In the genomic region with DNA sequence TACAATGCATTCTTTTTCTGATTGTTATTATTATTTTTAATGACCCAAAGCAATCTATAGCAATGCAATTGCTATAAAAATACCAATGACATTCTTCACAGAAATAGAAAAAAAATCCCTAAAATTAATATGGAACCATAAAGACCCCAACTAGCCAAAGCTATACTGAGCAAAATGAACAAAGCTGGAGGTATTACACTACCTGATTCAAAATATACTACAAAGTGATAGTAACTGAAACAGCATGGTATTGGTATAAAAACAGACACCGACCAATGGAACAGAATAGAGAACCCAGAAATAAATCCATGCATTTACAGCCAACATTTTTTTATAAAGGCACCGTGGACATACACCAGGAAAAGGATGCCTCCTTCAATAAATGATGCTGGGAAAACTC, we compare ENCODE assay signal across 8 cellular contexts.
DNase-seq lines count a peak whose midpoint lies in the region; ATAC-seq, FAIRE-seq and TF ChIP-seq lines count a peak whose summit lies in the region.

No MANE protein-coding gene starts in this region.

- WGBS in adipose tissue, 3 donors: 84 to 98% (median 97%) methylated on average over 2 of the region's 2 CpGs
- 78 to 100% (median 98%) methylated on average over 2 of the region's 2 CpGs for WGBS in stomach, 5 donors

- TF ChIP-seq CTCF in left lung (IDR thresholded peaks at IDR 0.05) (no peak), stomach (IDR thresholded peaks at IDR 0.05) (no peak)

- H3K27me3 ChIP-seq in HUES48 (ENCODE audit: control insufficient read depth, insufficient read depth, low read length) (no peaks in the 10 kb centered on the region), left lung (no peaks in the 10 kb centered on the region), stomach (no peaks in the 10 kb centered on the region)

- no peak for FAIRE-seq in urothelium cell line (lab: Jason Lieb, UNC)

- peak overlapping the region; percentile 91 for H3K9ac ChIP-seq in HUES48 (ENCODE audit: low read depth, low read length)

- H3K4me3 ChIP-seq in HUES48 (ENCODE audit: low read depth, low read length) (no peak overlapping the region), left lung (no peak overlapping the region), stomach (no peak overlapping the region)

- no peak for ATAC-seq in left lung
- ATAC-seq in GM18505 (IDR thresholded peaks at IDR 0.05; ENCODE audit: unreplicated experiment): no peak

- DNase-seq in left lung (no peak), stomach (no peak), urothelium cell line (ENCODE audit: low spot score) (no peak), AG20443 (ENCODE audit: low spot score) (no peak)
- DNase-seq in activated CD4-positive, alpha-beta T cell treated with anti-CD3 and anti-CD28 coated beads for 1 hour: no peak

- H3K27ac ChIP-seq in HUES48 (ENCODE audit: low read depth, low read length) (peak overlapping the region; percentile 100), adipose tissue (ENCODE audit: low read depth, low read length) (peak overlapping the region; percentile 68), left lung (peak overlapping the region; percentile 87 to 97), stomach (peak overlapping the region in 4 of 5 donors; percentile 88 to 94 (median 91))

- no peaks in the 10 kb centered on the region for H3K9me3 ChIP-seq in HUES48 (ENCODE audit: control insufficient read depth, insufficient read depth, low read length)
- no peaks in the 10 kb centered on the region for H3K9me3 ChIP-seq in left lung
- H3K9me3 ChIP-seq in stomach: no peaks in the 10 kb centered on the region

- H3K36me3 ChIP-seq in HUES48 (ENCODE audit: control insufficient read depth, insufficient read depth, low read length): no peaks in the 10 kb centered on the region
- H3K36me3 ChIP-seq in left lung: no peaks in the 10 kb centered on the region
- no peaks in the 10 kb centered on the region for H3K36me3 ChIP-seq in stomach

- intact Hi-C loops in left lung (cut with DNase I) (loop anchor here in 1 of 2 donors (10.0 kb wide), 1 partner anchor 56 kb away; a partner anchor contains a TSS), stomach (cut with DNase I; ENCODE audit: low total_unique reads) (no loop called here)

- TF ChIP-seq POLR2A in stomach (IDR thresholded peaks at IDR 0.05) (no peak), GM18505 (IDR thresholded peaks at IDR 0.05; ENCODE audit: borderline replicate concordance, extremely low read depth, insufficient read depth, insufficient read length) (no peak)

- H3K4me1 ChIP-seq in HUES48 (ENCODE audit: control insufficient read depth, insufficient read depth, low read length): peaks cover 49% of the 10 kb centered on the region
- peaks cover 21 to 53% of the 10 kb centered on the region in 2 donors for H3K4me1 ChIP-seq in left lung
- peaks cover 19 to 42% (median 36%) of the 10 kb centered on the region in 4 donors for H3K4me1 ChIP-seq in stomach

- TF ChIP-seq EP300 in stomach (IDR thresholded peaks at IDR 0.05): no peak
